In genomic region chr2:3741867-3742602, GRCh38 we compare ENCODE assay signal across 24 cellular contexts. TPM values are rescaled to one million over a fixed set of nuclear protein-coding genes. Genes with fewer than 3 reads are reported as not detected.
DNase-seq lines count a peak whose midpoint lies in the region; ATAC-seq, FAIRE-seq and TF ChIP-seq lines count a peak whose summit lies in the region.
"Had no signal": no experiment of that assay in that cellular context is flagged by ENCODE, and none has a peak within 500 bp of the region (broad histone marks: within the 10 kb centered on the region; RNA-seq: fewer than 3 reads in every experiment).

No MANE protein-coding gene starts in this region.

- H4K20me1 ChIP-seq in GM23338 (replicated peaks; ENCODE audit: insufficient read depth): no peaks in the 10 kb centered on the region
- no peaks in the 10 kb centered on the region for H4K20me1 ChIP-seq in K562 (replicated peaks; ENCODE audit: control insufficient read depth, insufficient read depth, low read length)

- BruUV-seq in K562 (replicated peaks; lab: Mats Ljungman, UMichigan): no TSS peak

- CTCF ChIA-PET in K562 (lab: Yijun Ruan, JAX; ENCODE audit: low intra/inter-chr PET ratio): no interaction called here

- H3K4me1 Mint-ChIP-seq in GM23338 (no peaks in the 10 kb centered on the region), endodermal cell (no peaks in the 10 kb centered on the region)

- no peak overlapping the region for H3K4me3 Mint-ChIP-seq in GM23338
- no peak overlapping the region for H3K4me3 Mint-ChIP-seq in endodermal cell

- in situ Hi-C loops in K562 (cut with MboI): no loop called here

- ATAC-seq in GM23338 (no peak; the same call in 2 of the 3 replicates), K562 (peak; percentile 64), GM21423 (IDR thresholded peaks at IDR 0.05; ENCODE audit: unreplicated experiment) (no peak)

- H3K9me2 ChIP-seq in GM23338 (ENCODE audit: insufficient read depth): no peaks in the 10 kb centered on the region

- DNase-seq in GM23338 (ENCODE audit: low spot score): peak; percentile 21
- peak in 1 of 4 experiments; percentile 14 for DNase-seq in K562 (ENCODE audit: extremely low read depth in 1 of 4, low spot score in 3 of 4)
- peak; percentile 42 for DNase-seq in endodermal cell
- no peak for DNase-seq in middle frontal gyrus (ENCODE audit: extremely low spot score, low spot score)
- DNase-seq in kidney tubule cell (ENCODE audit: low spot score): no peak
- DNase-seq in tibial nerve (ENCODE audit: low spot score in 2 of 2): no peak
- DNase-seq: BE2C, Calu3, DMS79 treated with DMSO at 0.1 percent for 48 hours, GF-D8, Karpas-422, NCI-H1092, NCI-H1417 treated with DMSO at 0.1 percent for 48 hours, NCI-H1694 treated with DMSO at 0.1 percent for 48 hours, NCI-H2081, NCI-H2227 treated with DMSO at 0.1 percent for 48 hours, NCI-H526 treated with DMSO at 0.1 percent for 48 hours, SHP77 treated with DMSO at 0.1 percent for 48 hours had no signal

- no peak overlapping the region for H3K4me3 ChIP-seq in GM23338
- H3K4me3 ChIP-seq in K562: no peak overlapping the region
- H3K4me3 ChIP-seq in endodermal cell (ENCODE audit: low read length): no peak overlapping the region
- H3K4me3 ChIP-seq in tibial nerve: no peak overlapping the region
- H3K4me3 ChIP-seq: HAP-1 had no signal

- TF ChIP-seq CTCF in GM23338 (conservative IDR thresholded peaks at IDR 0.05; ENCODE audit: low read depth in 2 of 2) (peak; percentile 38 to 52), K562 (IDR thresholded peaks at IDR 0.05 in 2 of 3, conservative IDR thresholded peaks at IDR 0.05 in 1 of 3; ENCODE audit: insufficient read depth in 2 of 3, low read depth in 1 of 3, low read length in 3 of 3) (peak in 2 of 3 experiments; percentile 57 to 92; a peak in 4 of 6 replicates), endodermal cell (conservative IDR thresholded peaks at IDR 0.05) (peak; percentile 61), tibial nerve (IDR thresholded peaks at IDR 0.05) (no peak)

- no peaks in the 10 kb centered on the region for H3K27me3 ChIP-seq in GM23338 (ENCODE audit: insufficient read depth)
- H3K27me3 ChIP-seq in K562 (ENCODE audit: control insufficient read depth in 2 of 2, insufficient read depth in 2 of 2, low read length in 2 of 2): peaks cover 2 to 26% of the 10 kb centered on the region in 2 experiments; a peak in 4 of 5 replicates
- no peaks in the 10 kb centered on the region for H3K27me3 ChIP-seq in endodermal cell (ENCODE audit: control insufficient read depth, insufficient read depth, low read length, poor library complexity, severe bottlenecking)
- H3K27me3 ChIP-seq in tibial nerve: no peaks in the 10 kb centered on the region

- no peak overlapping the region for H3K27ac ChIP-seq in GM23338 (ENCODE audit: low read depth)
- no peak overlapping the region for H3K27ac ChIP-seq in K562 (ENCODE audit: extremely low read depth, low read depth, low read length)
- H3K27ac ChIP-seq in endodermal cell (ENCODE audit: low read depth, low read length): no peak overlapping the region
- no peak overlapping the region for H3K27ac ChIP-seq in tibial nerve
- H3K27ac ChIP-seq: HL-60 had no signal

- no peak for TF ChIP-seq POLR2A in K562 (conservative IDR thresholded peaks at IDR 0.05)
- TF ChIP-seq POLR2A in tibial nerve (IDR thresholded peaks at IDR 0.05): no peak

- intact Hi-C loops in K562 (cut with micrococcal nuclease): no loop called here

- H2AFZ ChIP-seq in GM23338: no peak overlapping the region
- no peak overlapping the region for H2AFZ ChIP-seq in K562 (ENCODE audit: low read depth, low read length)

- WGBS in K562 (ENCODE audit: insufficient coverage, low coverage, missing lambda C conversion rate): 6% methylated on average over 13 of the region's 13 CpGs
- WGBS in endodermal cell (ENCODE audit: insufficient coverage in 1 of 2, insufficient read length in 1 of 2), 2 experiments: 88 to 93% methylated on average over 3 to 13 of the region's 13 CpGs
- 81 to 87% methylated on average over 13 of the region's 13 CpGs for WGBS in tibial nerve, 2 donors

- TF ChIP-seq RAD21 in K562 (CRISPR knock-in tag; conservative IDR thresholded peaks at IDR 0.05 in 1 of 2, IDR thresholded peaks at IDR 0.05 in 1 of 2): no peak

- H3K36me3 ChIP-seq in GM23338 (ENCODE audit: insufficient read depth) (no peaks in the 10 kb centered on the region; the same call in 1 of the 2 replicates), K562 (ENCODE audit: control insufficient read depth, insufficient read depth, low read length) (no peaks in the 10 kb centered on the region), endodermal cell (ENCODE audit: control insufficient read depth, insufficient read depth, low read length) (no peaks in the 10 kb centered on the region), tibial nerve (no peaks in the 10 kb centered on the region)
- H3K36me3 ChIP-seq: BE2C, HAP-1 had no signal

- H3K4me1 ChIP-seq in GM23338 (ENCODE audit: insufficient read depth) (no peaks in the 10 kb centered on the region), K562 (replicated peaks in 1 of 2; ENCODE audit: control insufficient read depth in 2 of 2, insufficient read depth in 2 of 2, low read length in 2 of 2) (no peaks in the 10 kb centered on the region), endodermal cell (ENCODE audit: control insufficient read depth, insufficient read depth, low read length) (no peaks in the 10 kb centered on the region), tibial nerve (peaks cover 0 to 10% (median 0%) of the 10 kb centered on the region in 4 donors)
- H3K4me1 ChIP-seq: BE2C, HAP-1 had no signal

- H3K4me2 ChIP-seq in GM23338 (no peak overlapping the region), K562 (ENCODE audit: insufficient read depth, low read length) (no peak overlapping the region)

- peaks cover 20% of the 10 kb centered on the region for H3K36me3 Mint-ChIP-seq in GM23338 (ENCODE audit: low read depth)
- H3K36me3 Mint-ChIP-seq in endodermal cell (ENCODE audit: low read depth): no peaks in the 10 kb centered on the region

- H3K9me3 Mint-ChIP-seq in GM23338 (peaks cover 87% of the 10 kb centered on the region), endodermal cell (no peaks in the 10 kb centered on the region)

- H3K9ac ChIP-seq in K562 (ENCODE audit: insufficient read depth in 1 of 2, low read depth in 2 of 2, low read length in 2 of 2) (no peak overlapping the region), endodermal cell (ENCODE audit: extremely low read depth, low read length, poor library complexity, severe bottlenecking) (no peak overlapping the region)

- H3F3A ChIP-seq in GM23338 (replicated peaks; ENCODE audit: low read depth): no peaks in the 10 kb centered on the region

- no peak overlapping the region for H3K27ac Mint-ChIP-seq in GM23338
- H3K27ac Mint-ChIP-seq in endodermal cell: no peak overlapping the region

- TF ChIP-seq EP300 in K562 (IDR thresholded peaks at IDR 0.05; ENCODE audit: low read length): no peak
- no peak for TF ChIP-seq EP300 in tibial nerve (IDR thresholded peaks at IDR 0.05)

- no peaks in the 10 kb centered on the region; the same call in 1 of the 2 replicates for H3K9me3 ChIP-seq in K562 (replicated peaks; ENCODE audit: control insufficient read depth, insufficient read depth, low read depth, low read length)
- H3K9me3 ChIP-seq in endodermal cell (ENCODE audit: control insufficient read depth, low read length): no peaks in the 10 kb centered on the region
- no peaks in the 10 kb centered on the region for H3K9me3 ChIP-seq in tibial nerve
- H3K9me3 ChIP-seq: BE2C, HAP-1 had no signal

- FAIRE-seq in K562 (lab: Jason Lieb, UNC): no peak
- FAIRE-seq: GM12891 had no signal

- POLR2A ChIA-PET in K562 (lab: Yijun Ruan, JAX): no interaction called here

- peaks cover 6% of the 10 kb centered on the region for H3K27me3 Mint-ChIP-seq in GM23338 (ENCODE audit: insufficient read depth, low read depth, poor library complexity)
- peaks cover 2% of the 10 kb centered on the region for H3K27me3 Mint-ChIP-seq in endodermal cell (ENCODE audit: insufficient read depth)

- H3K9me1 ChIP-seq in K562 (ENCODE audit: control insufficient read depth, insufficient read depth, low read length): no peaks in the 10 kb centered on the region

- H3K79me2 ChIP-seq in GM23338 (replicated peaks; ENCODE audit: insufficient read depth): no peaks in the 10 kb centered on the region
- no peaks in the 10 kb centered on the region for H3K79me2 ChIP-seq in K562 (ENCODE audit: control insufficient read depth, insufficient read depth, low read length)

TF ChIP-seq in GM23338, 12 proteins besides CTCF, POLR2A, EP300 and RAD21 (continues in another document):
- TF ChIP-seq POLR2AphosphoS5 (IDR thresholded peaks at IDR 0.05; ENCODE audit: low read depth) (no peak), JUNB (IDR thresholded peaks at IDR 0.05; ENCODE audit: unreplicated experiment) (no peak), STAT1 (IDR thresholded peaks at IDR 0.05; ENCODE audit: unreplicated experiment) (no peak), ZNF114 (CRISPR knock-in tag; IDR thresholded peaks at IDR 0.05) (no peak)

TF ChIP-seq in K562, 482 proteins besides CTCF, POLR2A, EP300 and RAD21 (continues in another document):
- no peak for TF ChIP-seq MEF2D (tag; conservative IDR thresholded peaks at IDR 0.05; ENCODE audit: low read depth)

RNA-seq across cellular contexts. Expression of gene DCDC2C, which starts 38.7 kb away (rescaled TPM):
- total RNA-seq in GM23338 (2014; rRNA removed; shearing (Covaris generic)): not detected in 2 replicates
- 0.45 and 0.50 TPM in 2 replicates for polyA plus RNA-seq in GM23338 (2016; fragmentation: Nextera tagmentation; extraction: Ambion mirVana)
- total RNA-seq in K562 (2011; cell fraction: chromatin; rRNA removed; ENCODE audit: low replicate concordance): not detected in 2 replicates
- total RNA-seq in K562 (2011; cell fraction: nucleolus; rRNA removed): not detected in 2 replicates
- not detected in 2 replicates for total RNA-seq in K562 (2011; cell fraction: nucleoplasm; rRNA removed)
- not detected in 2 replicates for total RNA-seq in K562 (2014; rRNA removed)
- not detected in 2 replicates for total RNA-seq in K562 (2014; rRNA removed; fragmentation: Illumina TruSeq; extraction: Trizol)
- total RNA-seq in K562 (2015; rRNA removed; fragmentation: Illumina TruSeq; extraction: Trizol): not detected in 2 replicates
- not detected in 2 replicates for total RNA-seq in K562 (2021)
- polyA plus RNA-seq in K562 (2011; rRNA removed): not detected in 2 replicates
- not detected in 2 replicates for polyA plus RNA-seq in K562 (2011; cell fraction: cytosol; rRNA removed)
- not detected in 2 replicates for polyA plus RNA-seq in K562 (2011; cell fraction: nucleus; rRNA removed)
- not detected in 2 replicates for polyA plus RNA-seq in K562 (2012)
- polyA plus RNA-seq in K562 (2014; fragmentation: Illumina TruSeq; extraction: Trizol): not detected in 2 replicates
- not detected for polyA plus RNA-seq in K562 (2014; fragmentation: Nextera tagmentation; extraction: Ambion mirVana)
- polyA plus RNA-seq in K562 (2014; rRNA removed): not detected in 2 replicates
- not detected in 2 replicates for polyA minus RNA-seq in K562 (2011; rRNA and poly(A)+ RNA removed)
- polyA minus RNA-seq in K562 (2011; cell fraction: cytosol; rRNA and poly(A)+ RNA removed): not detected in 2 replicates
- polyA minus RNA-seq in K562 (2011; cell fraction: nucleus; rRNA and poly(A)+ RNA removed): not detected in 2 replicates
- total RNA-seq in endodermal cell: not detected
- polyA plus RNA-seq in endodermal cell (2013, experiment 1 of 2): not detected
- polyA plus RNA-seq in endodermal cell (2013, experiment 2 of 2): not detected
- total RNA-seq in tibial nerve: 10 to 100 TPM in 1 of 4 donors, 1 to 10 TPM in 3; 2.9 to 22.3 (median 5.6) TPM
- total RNA-seq: Calu3, HT-29, NCI-H460 had no signal

Comparison
In these comparisons a context has a peak if more than half of its experiments do, and no peak if none do; other contexts are left out.
1. DNase-seq: peak in GM23338 (single experiment) and endodermal cell (single experiment); none in middle frontal gyrus (single experiment), kidney tubule cell (single experiment) and tibial nerve (0 of 2).
2. CTCF ChIP-seq: peak in GM23338 (2 of 2), K562 (2 of 3) and endodermal cell (single experiment); none in tibial nerve (0 of 5).